9 cellular contexts compared by ENCODE assay signal in genomic region chr12:93773122-93773871, GRCh38.
DNase-seq lines count a peak whose midpoint lies in the region; ATAC-seq and TF ChIP-seq lines count a peak whose summit lies in the region.
"Had no signal": no experiment of that assay in that cellular context is flagged by ENCODE, and none has a peak within 500 bp of the region (broad histone marks: within the 10 kb centered on the region; RNA-seq: fewer than 3 reads in every experiment).

No MANE protein-coding gene starts in this region.

- BruUV-seq in Calu3 (replicated peaks; lab: Mats Ljungman, UMichigan), result no TSS peak

- no peaks in the 10 kb centered on the region for H3K36me3 Mint-ChIP-seq in Calu3 (ENCODE audit: insufficient read depth, unreplicated experiment)

- ATAC-seq in GM21528 (IDR thresholded peaks at IDR 0.05; ENCODE audit: low FRiP score, unreplicated experiment), result no peak
- ATAC-seq: left colon had no signal

- no peak overlapping the region for H3K27ac Mint-ChIP-seq in Calu3 (ENCODE audit: unreplicated experiment)

- CTCF ChIA-PET in Calu3 (lab: Charles Lee), result no interaction called here

- H3K9me3 Mint-ChIP-seq in Calu3 (ENCODE audit: low read depth, unreplicated experiment), result no peaks in the 10 kb centered on the region

- H3K4me3 ChIP-seq in SK-N-MC, result no peak overlapping the region
- H3K4me3 ChIP-seq in cardiac fibroblast (replicated peaks in 1 of 2; ENCODE audit: low read depth in 2 of 2, low read length in 2 of 2), result no peak overlapping the region
- H3K4me3 ChIP-seq: cardiac muscle cell had no signal

- H3K4me3 Mint-ChIP-seq in Calu3 (ENCODE audit: low read depth, unreplicated experiment), result no peak overlapping the region

- H3K27ac ChIP-seq in SK-N-MC, result peak overlapping the region; percentile 74
- H3K27ac ChIP-seq: cardiac muscle cell had no signal

- no peaks in the 10 kb centered on the region for H3K27me3 Mint-ChIP-seq in Calu3 (ENCODE audit: unreplicated experiment)

- H3K9ac ChIP-seq in SK-N-MC (ENCODE audit: insufficient read length), result no peak overlapping the region

- peak; percentile 78 for DNase-seq in HT1080 (ENCODE audit: low read depth)
- DNase-seq in SK-N-MC (ENCODE audit: low read depth, low spot score), result no peak
- DNase-seq in cardiac fibroblast (ENCODE audit: low read depth in 2 of 2), result peak; percentile 64 to 94
- DNase-seq in stimulated activated CD4-positive, alpha-beta T cell treated with anti-CD3 and anti-CD28 coated beads, Interleukin-4, amount 100 ng/mL, for 1 hour, result peak; percentile 56
- DNase-seq in Calu3, result no peak
- no peak for DNase-seq in effector CD8-positive, alpha-beta T cell (lab: John Stamatoyannopoulos, UW)
- DNase-seq: left colon had no signal

- no peaks in the 10 kb centered on the region for H3K4me1 Mint-ChIP-seq in Calu3 (ENCODE audit: low read depth, unreplicated experiment)

- H3K36me3 ChIP-seq in SK-N-MC (ENCODE audit: insufficient read depth, low read length), result no peaks in the 10 kb centered on the region
- H3K36me3 ChIP-seq: cardiac muscle cell had no signal

- H3K9me3 ChIP-seq in SK-N-MC (ENCODE audit: low read depth, low read length), result no peaks in the 10 kb centered on the region

- TF ChIP-seq CTCF in cardiac fibroblast (IDR thresholded peaks at IDR 0.05; ENCODE audit: low read depth, low read length) (no peak), Calu3 (IDR thresholded peaks at IDR 0.05; ENCODE audit: unreplicated experiment) (no peak)

- intact Hi-C loops in Calu3 (cut with micrococcal nuclease; ENCODE audit: unreplicated experiment), result no loop called here

Comparison
In these comparisons a context has a peak if more than half of its experiments do, and no peak if none do; other contexts are left out.
1. DNase-seq: peak in HT1080 (single experiment), cardiac fibroblast (2 of 2) and stimulated activated CD4-positive, alpha-beta T cell treated with anti-CD3 and anti-CD28 coated beads, Interleukin-4, amount 100 ng/mL, for 1 hour (single experiment); none in SK-N-MC (single experiment), Calu3 (single experiment) and effector CD8-positive, alpha-beta T cell (single experiment).